In genomic region chr15:89105147-89105546, GRCh38 we compare ENCODE assay signal across 11 cellular contexts. TPM values are rescaled to one million over a fixed set of nuclear protein-coding genes. Genes with fewer than 3 reads are reported as not detected.
DNase-seq lines count a peak whose midpoint lies in the region; ATAC-seq and TF ChIP-seq lines count a peak whose summit lies in the region.
"Had no signal": no experiment of that assay in that cellular context is flagged by ENCODE, and none has a peak within 500 bp of the region (broad histone marks: within the 10 kb centered on the region; RNA-seq: fewer than 3 reads in every experiment).

No MANE protein-coding gene starts in this region.

- peaks cover 100% of the 10 kb centered on the region for H3K4me1 ChIP-seq in left ventricle myocardium inferior

- DNase-seq in GM03348 (ENCODE audit: low spot score) (peak; percentile 80), left ventricle myocardium inferior (no peak), skeletal muscle cell (ENCODE audit: low read depth) (peak; percentile 92), WTC11 (ENCODE audit: low spot score) (no peak), GDM1 (lab: John Stamatoyannopoulos, UW) (no peak)
- DNase-seq: GF-D8 had no signal

- H3K27me3 ChIP-seq in left ventricle myocardium inferior (ENCODE audit: low read depth): no peaks in the 10 kb centered on the region

- no peaks in the 10 kb centered on the region for H3K9me3 ChIP-seq in left ventricle myocardium inferior (replicated peaks)

- peaks cover 15% of the 10 kb centered on the region for H3K36me3 ChIP-seq in left ventricle myocardium inferior

- ATAC-seq in HG02973 (IDR thresholded peaks at IDR 0.05; ENCODE audit: unreplicated experiment): no peak
- ATAC-seq in GM18861 (IDR thresholded peaks at IDR 0.05; ENCODE audit: unreplicated experiment): no peak
- ATAC-seq in WTC11: no peak

- H3K27ac ChIP-seq in angular gyrus (ENCODE audit: low read depth, low read length) (peak overlapping the region; percentile 15), left ventricle myocardium inferior (replicated peaks) (peak overlapping the region; percentile 95)

- POLR2A ChIA-PET in WTC11 (lab: Charles Lee): no interaction called here

- no peaks in the 10 kb centered on the region for H3K36me3 Mint-ChIP-seq in WTC11

- no peaks in the 10 kb centered on the region for H3K27me3 Mint-ChIP-seq in WTC11 (ENCODE audit: low read depth)
- H3K27me3 Mint-ChIP-seq: central memory CD8-positive, alpha-beta T cell had no signal

- H3K4me3 ChIP-seq in left ventricle myocardium inferior (peak overlapping the region; percentile 56), skeletal muscle cell (ENCODE audit: low read depth, low read length) (no peak overlapping the region)

- CTCF ChIA-PET in WTC11 (lab: Charles Lee): interaction anchor here (1.8 to 3.9 kb wide), 3 partner anchors 23 to 73 kb away, joined by 4 to 36 read pairs (median 12); no protein-coding TSS in a partner anchor

- H3K4me3 Mint-ChIP-seq in WTC11: no peak overlapping the region
- H3K4me3 Mint-ChIP-seq: central memory CD8-positive, alpha-beta T cell; T-helper 1 cell treated with Interleukin-12 subunit alpha and Interleukin-12 subunit beta and Interleukin-4 antibody, amounts not matched to agents 30 μg/mL and 1 μg/mL, for 36 hours had no signal

- H3K4me1 Mint-ChIP-seq in WTC11: peaks cover 37% of the 10 kb centered on the region

- no peak overlapping the region for H3K27ac Mint-ChIP-seq in WTC11
- H3K27ac Mint-ChIP-seq: T-helper 1 cell treated with Interleukin-12 subunit alpha and Interleukin-12 subunit beta and Interleukin-4 antibody, amounts not matched to agents 30 μg/mL and 1 μg/mL, for 36 hours had no signal

- TF ChIP-seq CTCF in left ventricle myocardium inferior (IDR thresholded peaks at IDR 0.05; ENCODE audit: borderline replicate concordance): no peak
- TF ChIP-seq CTCF in WTC11 (IDR thresholded peaks at IDR 0.05): no peak

- H3K9me3 Mint-ChIP-seq in WTC11: no peaks in the 10 kb centered on the region
- H3K9me3 Mint-ChIP-seq: central memory CD8-positive, alpha-beta T cell; T-helper 1 cell treated with Interleukin-12 subunit alpha and Interleukin-12 subunit beta and Interleukin-4 antibody, amounts not matched to agents 30 μg/mL and 1 μg/mL, for 36 hours had no signal

- intact Hi-C loops in left ventricle myocardium inferior (cut with micrococcal nuclease): no loop called here

TF ChIP-seq in WTC11, 78 proteins besides CTCF, POLR2A, EP300 and RAD21 (continues in another document):
- TF ChIP-seq ZMAT4 (CRISPR knock-in tag; IDR thresholded peaks at IDR 0.05): no peak
- TF ChIP-seq ZNF671 (CRISPR knock-in tag; IDR thresholded peaks at IDR 0.05): no peak
- TF ChIP-seq AR (CRISPR knock-in tag; IDR thresholded peaks at IDR 0.05): no peak
- TF ChIP-seq ATF6 (CRISPR knock-in tag; IDR thresholded peaks at IDR 0.05): no peak
- TF ChIP-seq ATF2 (CRISPR knock-in tag; IDR thresholded peaks at IDR 0.05; ENCODE audit: borderline replicate concordance, low read depth): no peak
- no peak for TF ChIP-seq NR1H2 (CRISPR knock-in tag; IDR thresholded peaks at IDR 0.05)
- no peak for TF ChIP-seq NFE2L1 (CRISPR knock-in tag; IDR thresholded peaks at IDR 0.05)
- no peak for TF ChIP-seq ARID4B (CRISPR knock-in tag; IDR thresholded peaks at IDR 0.05; ENCODE audit: borderline replicate concordance)
- no peak for TF ChIP-seq TEAD4 (CRISPR knock-in tag; IDR thresholded peaks at IDR 0.05)

RNA-seq across cellular contexts. Expression of gene ABHD2, which starts 16.9 kb away (rescaled TPM):
- 68.2 TPM for total RNA-seq in left ventricle myocardium inferior
- 26.2 to 29.7 TPM (median 29.5 TPM) in 3 replicates for total RNA-seq in WTC11 (2021)

Comparison
In these comparisons a context has a peak if more than half of its experiments do, and no peak if none do; other contexts are left out.
1. DNase-seq: peak in GM03348 (single experiment) and skeletal muscle cell (single experiment); none in left ventricle myocardium inferior (single experiment), WTC11 (single experiment) and GDM1 (single experiment).